In genomic region chr16:15976225-15976812, GRCh38 we compare ENCODE assay signal across 13 cellular contexts. TPM values are rescaled to one million over a fixed set of nuclear protein-coding genes. Genes with fewer than 3 reads are reported as not detected.
DNase-seq lines count a peak whose midpoint lies in the region; ATAC-seq, FAIRE-seq and TF ChIP-seq lines count a peak whose summit lies in the region.
"Had no signal": no experiment of that assay in that cellular context is flagged by ENCODE, and none has a peak within 500 bp of the region (broad histone marks: within the 10 kb centered on the region; RNA-seq: fewer than 3 reads in every experiment).

No MANE protein-coding gene starts in this region.

- WGBS in lung, 2 donors = 69 to 83% methylated on average over 5 of the region's 5 CpGs
- 53% methylated on average over 5 of the region's 5 CpGs for WGBS in suprapubic skin

- no peak overlapping the region for H3K9ac ChIP-seq in astrocyte (ENCODE audit: low read length)

- no peak for ATAC-seq in lung (ENCODE audit: insufficient read depth, low FRiP score)
- no peak for ATAC-seq in HG02852 (IDR thresholded peaks at IDR 0.05; ENCODE audit: unreplicated experiment)

- H3K4me3 Mint-ChIP-seq in HFFc6 (peak overlapping the region; percentile 56), astrocyte (ENCODE audit: unreplicated experiment) (no peak overlapping the region)

- H3K27me3 ChIP-seq in astrocyte (ENCODE audit: insufficient read depth, low read length) (no peaks in the 10 kb centered on the region), lung (ENCODE audit: control insufficient read depth, insufficient read depth) (no peaks in the 10 kb centered on the region), suprapubic skin (no peaks in the 10 kb centered on the region), SJCRH30 (no peaks in the 10 kb centered on the region)

- no peak overlapping the region for H2AFZ ChIP-seq in astrocyte (ENCODE audit: low read depth, low read length)

- H3K4me1 Mint-ChIP-seq in HFFc6 (ENCODE audit: low read depth) (peaks cover 78% of the 10 kb centered on the region), astrocyte (ENCODE audit: low read depth, unreplicated experiment) (peaks cover 11% of the 10 kb centered on the region)

- H3K27ac ChIP-seq in astrocyte (ENCODE audit: low read depth, low read length) (no peak overlapping the region), lung (ENCODE audit: low read depth in 1 of 2, low read length in 1 of 2) (peak overlapping the region; percentile 14 to 65), suprapubic skin (peak overlapping the region; percentile 89), SJCRH30 (no peak overlapping the region)

- H3K4me2 ChIP-seq in astrocyte (ENCODE audit: low read length) = no peak overlapping the region

- H3K79me2 ChIP-seq in astrocyte (ENCODE audit: insufficient read depth, low read length) = peaks cover 90% of the 10 kb centered on the region

- H3K9me3 ChIP-seq in astrocyte (ENCODE audit: insufficient read depth, low read depth, low read length) (peaks cover 13% of the 10 kb centered on the region), lung (ENCODE audit: control insufficient read depth in 2 of 2, insufficient read depth in 1 of 2, low read length in 1 of 2) (peaks cover 1 to 3% of the 10 kb centered on the region in 2 donors), suprapubic skin (no peaks in the 10 kb centered on the region), SJCRH30 (replicated peaks) (peaks cover 6% of the 10 kb centered on the region; the same call in 1 of the 2 replicates)

- no peaks in the 10 kb centered on the region; the same call in none of the 2 replicates for H3K27me3 Mint-ChIP-seq in HFFc6 (ENCODE audit: insufficient read depth)
- no peaks in the 10 kb centered on the region for H3K27me3 Mint-ChIP-seq in astrocyte (ENCODE audit: low read depth, unreplicated experiment)
- H3K27me3 Mint-ChIP-seq: naive thymus-derived CD4-positive, alpha-beta T cell had no signal

- no peak for TF ChIP-seq POLR2A in suprapubic skin (IDR thresholded peaks at IDR 0.05)

- TF ChIP-seq CTCF in HFFc6 (IDR thresholded peaks at IDR 0.05) (no peak), astrocyte (IDR thresholded peaks at IDR 0.05; ENCODE audit: insufficient read depth, low read depth, low read length) (no peak), lung (IDR thresholded peaks at IDR 0.05; ENCODE audit: control extremely low read depth, extremely low read depth) (no peak), suprapubic skin (IDR thresholded peaks at IDR 0.05) (no peak)

- H3K4me3 ChIP-seq in astrocyte (ENCODE audit: insufficient read depth, low read depth, low read length) = no peak overlapping the region
- H3K4me3 ChIP-seq in lung = no peak overlapping the region
- no peak overlapping the region for H3K4me3 ChIP-seq in suprapubic skin
- no peak overlapping the region for H3K4me3 ChIP-seq in SJCRH30

- peaks cover 61% of the 10 kb centered on the region for H3K36me3 Mint-ChIP-seq in HFFc6 (ENCODE audit: low read depth)
- H3K36me3 Mint-ChIP-seq in astrocyte (ENCODE audit: low read depth, unreplicated experiment) = peaks cover 22% of the 10 kb centered on the region

- H3K36me3 ChIP-seq in astrocyte (ENCODE audit: insufficient read depth, low read length) = no peaks in the 10 kb centered on the region
- peaks cover 0 to 3% of the 10 kb centered on the region in 2 donors for H3K36me3 ChIP-seq in lung (ENCODE audit: control insufficient read depth in 2 of 2, insufficient read depth in 2 of 2, low read length in 2 of 2)
- no peaks in the 10 kb centered on the region for H3K36me3 ChIP-seq in suprapubic skin
- H3K36me3 ChIP-seq in SJCRH30 = peaks cover 12% of the 10 kb centered on the region; the same call in 1 of the 2 replicates

- H3K9me3 Mint-ChIP-seq in HFFc6 (peaks cover 37% of the 10 kb centered on the region), astrocyte (ENCODE audit: unreplicated experiment) (peaks cover 11% of the 10 kb centered on the region)

- peaks cover 80% of the 10 kb centered on the region for H4K20me1 ChIP-seq in astrocyte (ENCODE audit: insufficient read depth, low read length)

- no peak for DNase-seq in HFFc6
- DNase-seq in astrocyte (ENCODE audit: low read depth) = no peak
- no peak for DNase-seq in lung (ENCODE audit: low spot score)
- no peak for DNase-seq in suprapubic skin (ENCODE audit: low spot score in 2 of 2)
- DNase-seq in A172 (ENCODE audit: low spot score) = no peak
- DNase-seq in cerebellum (ENCODE audit: low spot score) = no peak
- no peak for DNase-seq in SJCRH30
- DNase-seq: MV-4-11; naive thymus-derived CD4-positive, alpha-beta T cell; NCI-H226; small intestine; T1000 had no signal

- H3K27ac Mint-ChIP-seq in HFFc6 (peak overlapping the region; percentile 97), astrocyte (ENCODE audit: unreplicated experiment) (peak overlapping the region; percentile 31)

- no peak for FAIRE-seq in astrocyte (lab: Jason Lieb, UNC)
- FAIRE-seq: small intestine had no signal

- TF ChIP-seq EP300 in suprapubic skin (IDR thresholded peaks at IDR 0.05) = no peak

- H3K4me1 ChIP-seq in astrocyte (ENCODE audit: insufficient read depth, low read length) = peaks cover 14% of the 10 kb centered on the region
- H3K4me1 ChIP-seq in lung (ENCODE audit: control insufficient read depth in 2 of 2, insufficient read depth in 2 of 2, low read length in 2 of 2) = peaks cover 9 to 13% of the 10 kb centered on the region in 2 donors
- H3K4me1 ChIP-seq in suprapubic skin = peaks cover 31% of the 10 kb centered on the region
- no peaks in the 10 kb centered on the region for H3K4me1 ChIP-seq in SJCRH30

RNA-seq across cellular contexts. Expression of gene ABCC1, which starts 26.9 kb away (rescaled TPM):
- total RNA-seq in HFFc6 (2021; fragmentation: NEBNext Ultra II Directional; extraction: Animal tissue kit (Norgen Biotek cat#: 25700)) = 10 to 100 TPM; 49.3 to 63.6 (median 57.1) TPM
- total RNA-seq in astrocyte (42.1 and 45.4 TPM in 2 replicates), lung (10 to 100 TPM; 40.7 to 41.5 TPM), suprapubic skin (10 to 100 TPM; 22.1 to 37.4 (median 27.2) TPM), cerebellum (12.5 TPM)
- polyA plus RNA-seq in lung = 10 to 100 TPM; 12.4 to 22.0 TPM
- 14.6 and 15.5 TPM in 2 replicates for total RNA-seq in A172 (2014; rRNA removed; shearing (Covaris generic))
- total RNA-seq in SJCRH30 (2014; rRNA removed; shearing (Covaris generic)) = 10.0 and 10.1 TPM in 2 replicates

Comparison
In these comparisons a context has a peak if more than half of its experiments do, and no peak if none do; other contexts are left out.
1. H3K27ac ChIP-seq: peak in lung (2 of 2) and suprapubic skin (single experiment); none in astrocyte (single experiment) and SJCRH30 (single experiment).